Comparison of ENCODE assay signal across 20 cellular contexts in the genomic region with DNA sequence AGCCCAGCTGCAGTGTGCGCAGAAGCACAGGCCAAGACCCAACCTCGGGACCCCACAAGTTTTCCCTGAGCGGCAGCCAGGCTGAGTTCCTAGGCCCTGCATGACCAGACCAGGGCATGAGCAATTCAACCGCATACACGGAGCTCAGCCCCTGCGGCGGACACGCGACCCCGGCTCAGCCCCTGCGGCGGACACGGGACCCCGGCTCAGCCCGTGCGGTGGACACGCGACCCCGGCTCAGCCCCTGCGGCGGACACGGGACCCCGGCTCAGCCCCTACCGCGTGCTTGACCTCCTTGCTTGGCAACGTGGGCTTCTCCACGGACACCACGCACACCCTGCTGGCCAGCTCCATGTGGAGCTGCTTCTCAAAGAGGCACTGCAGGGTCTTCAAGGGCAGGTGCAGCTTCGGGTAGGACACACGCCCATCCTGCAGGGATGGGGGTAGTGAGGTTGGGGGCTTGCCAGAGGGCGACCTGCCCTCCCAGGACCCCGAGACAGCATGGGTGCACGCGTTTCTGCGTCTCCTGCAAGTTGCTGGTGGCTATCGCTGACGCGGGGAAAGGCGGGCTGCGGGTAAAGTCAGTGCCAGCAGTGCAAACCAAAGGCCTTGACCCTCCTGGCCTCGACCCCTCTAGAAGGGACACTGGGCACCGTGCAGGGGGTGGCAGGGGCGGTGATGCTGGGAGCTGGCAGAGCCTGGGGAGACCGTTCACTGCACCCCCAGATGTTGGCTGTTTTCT. TPM values are rescaled to one million over a fixed set of nuclear protein-coding genes. Genes with fewer than 3 reads are reported as not detected.
A peak's percentile ranks its signal among the peaks of the same experiment; 100 is the strongest.
DNase-seq lines count a peak whose midpoint lies in the region; ATAC-seq and TF ChIP-seq lines count a peak whose summit lies in the region.
"Had no signal": no experiment of that assay in that cellular context is flagged by ENCODE, and none has a peak within 500 bp of the region (broad histone marks: within the 10 kb centered on the region; RNA-seq: fewer than 3 reads in every experiment).

No MANE protein-coding gene starts in this region.

- H3K36me3 ChIP-seq in ACC112 (ENCODE audit: insufficient read depth, low read length) (peaks cover 2% of the 10 kb centered on the region; the same call in 1 of the 2 replicates), SJSA1 (peaks cover 75% of the 10 kb centered on the region), psoas muscle (ENCODE audit: insufficient read depth in 1 of 2, low read depth in 1 of 2) (peaks cover 14 to 90% of the 10 kb centered on the region in 2 donors)

- peaks cover 0 to 19% (median 0%) of the 10 kb centered on the region in 7 donors for H3K9me3 Mint-ChIP-seq in CD14-positive monocyte

- H3K27me3 Mint-ChIP-seq in CD14-positive monocyte (ENCODE audit: low read depth in 3 of 3): peaks cover 0 to 2% (median 0%) of the 10 kb centered on the region in 3 donors
- H3K27me3 Mint-ChIP-seq: CD4-positive, alpha-beta memory T cell had no signal

- peak overlapping the region; percentile 59 for H3K27ac ChIP-seq in ACC112 (ENCODE audit: low read depth, low read length)
- H3K27ac ChIP-seq in SJSA1: peak overlapping the region; percentile 98
- H3K27ac ChIP-seq in dorsolateral prefrontal cortex: peak overlapping the region in 53 of 59 donors; percentile 36 to 93 (median 77)
- peak overlapping the region; percentile 10 for H3K27ac ChIP-seq in psoas muscle
- H3K27ac ChIP-seq: GM23248 had no signal

- no peak for ATAC-seq in psoas muscle
- ATAC-seq in HG02678 (IDR thresholded peaks at IDR 0.05; ENCODE audit: unreplicated experiment): no peak
- ATAC-seq in left cardiac atrium: no peak

- no peak overlapping the region for H3K27ac Mint-ChIP-seq in CD14-positive monocyte

- H3K4me1 Mint-ChIP-seq in CD14-positive monocyte: no peaks in the 10 kb centered on the region

- peaks cover 38 to 67% of the 10 kb centered on the region in 2 donors for H3K36me3 Mint-ChIP-seq in CD14-positive monocyte

- H2AFZ ChIP-seq in ACC112 (ENCODE audit: low read length, unreplicated experiment): no peak overlapping the region
- H2AFZ ChIP-seq: GM23248 had no signal

- intact Hi-C loops in dorsolateral prefrontal cortex (cut with DNase I): no loop called here
- intact Hi-C loops in psoas muscle (cut with DNase I): no loop called here
- intact Hi-C loops in left cardiac atrium (cut with DNase I): no loop called here
- intact Hi-C loops in CD14-positive monocyte (cut with micrococcal nuclease): no loop called here

- no peak overlapping the region for H3K4me3 Mint-ChIP-seq in CD14-positive monocyte
- H3K4me3 Mint-ChIP-seq: CD4-positive, alpha-beta memory T cell had no signal

- peak in 1 of 2 experiments; percentile 42 for DNase-seq in SJSA1 (ENCODE audit: low read depth in 1 of 2, low spot score in 2 of 2)
- DNase-seq in dorsolateral prefrontal cortex: no peak
- no peak for DNase-seq in psoas muscle
- DNase-seq in left cardiac atrium: no peak
- no peak for DNase-seq in activated CD4-positive, alpha-beta T cell treated with anti-CD3 and anti-CD28 coated beads, Interleukin-2, amount 50 U/mL, for 1 hour
- DNase-seq in CD14-positive monocyte (ENCODE audit: low spot score): no peak
- DNase-seq: CD4-positive, alpha-beta memory T cell; DND-41; GDM1; GM23248; Kasumi-1; NCI-H1417; NCI-H1930; NCI-H2171; NCI-H446 treated with DMSO at 0.1 percent for 48 hours; NCI-H748 treated with DMSO at 0.1 percent for 48 hours; SHP77 had no signal

- no peaks in the 10 kb centered on the region for H3K79me2 ChIP-seq in ACC112 (ENCODE audit: control insufficient read depth, insufficient read depth, low read length, unreplicated experiment)

- H3K9me3 ChIP-seq in SJSA1 (replicated peaks): no peaks in the 10 kb centered on the region
- no peaks in the 10 kb centered on the region for H3K9me3 ChIP-seq in psoas muscle

- 90 to 95% (median 94%) methylated on average over 44 of the region's 44 CpGs for WGBS in psoas muscle, 3 donors

- H3K4me3 ChIP-seq in ACC112 (ENCODE audit: low read depth, low read length) (no peak overlapping the region), SJSA1 (no peak overlapping the region), dorsolateral prefrontal cortex (peak overlapping the region in 1 of 59 donors; percentile 8), psoas muscle (no peak overlapping the region)
- H3K4me3 ChIP-seq: GM23248 had no signal

- H3K4me1 ChIP-seq in ACC112 (ENCODE audit: control insufficient read depth, insufficient read depth, low read length, unreplicated experiment): no peaks in the 10 kb centered on the region
- peaks cover 36% of the 10 kb centered on the region for H3K4me1 ChIP-seq in SJSA1 (replicated peaks)
- no peaks in the 10 kb centered on the region for H3K4me1 ChIP-seq in psoas muscle

- no peaks in the 10 kb centered on the region for H3K27me3 ChIP-seq in ACC112 (ENCODE audit: insufficient read depth, low read length)
- H3K27me3 ChIP-seq in SJSA1 (replicated peaks): no peaks in the 10 kb centered on the region
- H3K27me3 ChIP-seq in dorsolateral prefrontal cortex: no peaks in the 10 kb centered on the region
- no peaks in the 10 kb centered on the region for H3K27me3 ChIP-seq in psoas muscle (ENCODE audit: insufficient read depth in 3 of 3, low read length in 2 of 3)

- TF ChIP-seq CTCF in dorsolateral prefrontal cortex (IDR thresholded peaks at IDR 0.05 in 54 of 56, conservative IDR thresholded peaks at IDR 0.05 in 2 of 56; ENCODE audit: low read depth in 1 of 56, partially characterized antibody in 56 of 56) (no peak), psoas muscle (IDR thresholded peaks at IDR 0.05) (no peak), CD14-positive monocyte (IDR thresholded peaks at IDR 0.05) (no peak)

RNA-seq across cellular contexts. Expression of a gene that starts 10.0 kb away (rescaled TPM):
- total RNA-seq in SJSA1 (2014; rRNA removed; shearing (Covaris generic)): 44.2 and 44.7 TPM in 2 replicates
- total RNA-seq in dorsolateral prefrontal cortex (10 to 100 TPM; 27.8 to 91.2 (median 61.9) TPM), psoas muscle (10 to 100 TPM; 66.1 to 99.8 (median 81.4) TPM), left cardiac atrium (10 to 100 TPM; 33.7 to 43.6 TPM)
- polyA plus RNA-seq in psoas muscle (10 to 100 TPM; 61.7 to 79.6 (median 66.5) TPM), CD14-positive monocyte (10 to 100 TPM; 16.2 to 17.6 TPM)

RNA-seq across cellular contexts. Expression of a gene that starts 16.3 kb away (rescaled TPM):
- 0.13 TPM in 1 of 2 replicates, not detected in the other for total RNA-seq in SJSA1 (2014; rRNA removed; shearing (Covaris generic))
- total RNA-seq in dorsolateral prefrontal cortex (10 to 100 TPM in 2 of 120 experiments, 1 to 10 TPM in 118; 3.6 to 10.1 (median 5.8) TPM), psoas muscle (under 1 TPM in 2 of 4 donors, not detected in 2; 0.15 to 0.26 TPM), left cardiac atrium (under 1 TPM in 1 of 2 donors, not detected in 1; 0.44 TPM)
- polyA plus RNA-seq in psoas muscle (under 1 TPM; 0.14 to 0.42 (median 0.16) TPM), CD14-positive monocyte (not detected)
- total RNA-seq: A172 had no signal
- polyA plus RNA-seq: CD4-positive, alpha-beta memory T cell; GM23248 had no signal

RNA-seq across cellular contexts. Expression of a gene that starts 33.7 kb away (rescaled TPM):
- 2.2 and 4.3 TPM in 2 replicates for total RNA-seq in SJSA1 (2014; rRNA removed; shearing (Covaris generic))
- total RNA-seq in dorsolateral prefrontal cortex (100 to 1,000 TPM in 109 of 120 experiments, 10 to 100 TPM in 11; 76.8 to 199 (median 123) TPM), psoas muscle (under 1 TPM in 2 of 4 donors, not detected in 2; 0.08 to 0.13 TPM), left cardiac atrium (1 to 10 TPM; 4.3 to 10.0 TPM)
- polyA plus RNA-seq in psoas muscle (under 1 TPM in 2 of 3 donors, not detected in 1; 0.04 to 0.05 TPM), CD14-positive monocyte (not detected)
- polyA plus RNA-seq: CD4-positive, alpha-beta memory T cell had no signal

RNA-seq across cellular contexts. Expression of a gene that starts 39.7 kb away (rescaled TPM):
- 55.9 and 79.3 TPM in 2 replicates for total RNA-seq in SJSA1 (2014; rRNA removed; shearing (Covaris generic))
- 10 to 100 TPM; 22.4 to 58.2 (median 41.2) TPM for total RNA-seq in dorsolateral prefrontal cortex
- total RNA-seq in psoas muscle: 10 to 100 TPM; 25.2 to 62.9 (median 50.4) TPM
- polyA plus RNA-seq in psoas muscle: 10 to 100 TPM; 48.8 to 72.1 (median 63.3) TPM
- total RNA-seq in left cardiac atrium: 10 to 100 TPM; 19.2 to 35.9 TPM
- polyA plus RNA-seq in CD14-positive monocyte: 10 to 100 TPM; 29.1 to 31.6 TPM

RNA-seq across cellular contexts. Expression of a gene that starts 51.0 kb away (rescaled TPM):
- total RNA-seq in SJSA1 (2014; rRNA removed; shearing (Covaris generic)): 444 and 577 TPM in 2 replicates
- total RNA-seq in dorsolateral prefrontal cortex (100 to 1,000 TPM; 350 to 867 (median 549) TPM), psoas muscle (100 to 1,000 TPM; 172 to 381 (median 300) TPM), left cardiac atrium (1,000 to 10,000 TPM in 1 of 2 donors, 100 to 1,000 TPM in 1; 847 to 1,152 TPM)
- polyA plus RNA-seq in psoas muscle (100 to 1,000 TPM; 202 to 308 (median 299) TPM), CD14-positive monocyte (100 to 1,000 TPM; 364 to 431 TPM)

Comparison
In these comparisons a context has a peak if more than half of its experiments do, and no peak if none do; other contexts are left out.
1. H3K27ac ChIP-seq: peak in every context shown above with its lines; median percentile 98 in SJSA1; 77 in dorsolateral prefrontal cortex; 59 in ACC112; 10 in psoas muscle.
2. RNA of a gene that starts 33.7 kb away (total RNA-seq): 76.8 to 199 TPM in dorsolateral prefrontal cortex; 4.3 to 10.0 TPM in left cardiac atrium, 2.2 to 4.3 TPM in SJSA1 and 0.08 to 0.13 TPM in psoas muscle; every median in the first group is over 4 times any median in the second.